Comparison of ENCODE assay signal across 8 cellular contexts in the genomic region with DNA sequence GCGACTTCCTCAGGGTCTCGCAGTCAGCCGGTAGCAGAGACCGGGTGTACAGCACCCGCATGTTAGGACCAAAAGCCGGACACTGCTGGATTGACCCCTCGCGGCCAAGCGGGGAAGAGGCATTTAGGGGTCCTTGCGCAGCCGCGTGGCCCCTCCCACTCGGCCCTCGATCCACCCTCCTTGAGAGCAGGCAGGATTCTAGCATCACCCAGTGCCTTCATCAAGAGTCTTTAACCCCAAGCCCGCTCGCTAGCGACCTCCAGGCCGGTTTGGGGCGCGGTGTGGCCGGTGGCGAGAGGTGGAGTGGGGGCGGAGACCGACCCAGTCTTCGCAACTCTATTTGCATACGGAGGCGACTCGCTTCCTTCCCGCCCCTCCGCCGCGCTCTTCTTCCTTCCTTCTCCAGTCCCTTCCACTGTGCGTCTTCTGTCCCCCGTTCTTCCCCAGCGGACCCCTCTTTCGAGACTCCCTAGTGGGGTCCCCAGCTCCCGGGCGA. TPM values are rescaled to one million over a fixed set of nuclear protein-coding genes. Genes with fewer than 3 reads are reported as not detected.
DNase-seq lines count a peak whose midpoint lies in the region; ATAC-seq and TF ChIP-seq lines count a peak whose summit lies in the region.

ST6GAL1 (plus strand) TSS at position 384 of the 496 bp plus-strand sequence. CDS start 112,178 bp downstream, outside the sequence.

- H2BK5ac ChIP-seq in trophoblast cell (ENCODE audit: low read depth, low read length, poor library complexity): no peak within 1 kb of the TSS

- peak within 1 kb of the TSS; percentile 96 for H3K4me2 ChIP-seq in trophoblast cell (ENCODE audit: low read length)

- no peak within 1 kb of the TSS for H3K23ac ChIP-seq in trophoblast cell (ENCODE audit: low read length)

- peak within 1 kb of the TSS; percentile 13 for H2BK120ac ChIP-seq in trophoblast cell (ENCODE audit: insufficient read depth, low read length, poor library complexity)

- H3K4ac ChIP-seq in trophoblast cell (ENCODE audit: low read depth, low read length): no peak within 1 kb of the TSS

- H3K9me3 ChIP-seq in trophoblast cell (ENCODE audit: insufficient read depth, low read depth, low read length) (no peaks in the 10 kb centered on the region), upper lobe of left lung (no peaks in the 10 kb centered on the region)

- DNase-seq in BJ (ENCODE audit: low read depth) (no peak), SKM-1 (lab: John Stamatoyannopoulos, UW; ENCODE audit: unreplicated experiment) (peak; percentile 67), cardiac septum (ENCODE audit: low spot score) (peak; percentile 93), trophoblast cell (peak in 1 of 2 donors; percentile 52), upper lobe of left lung (peak; percentile 86 to 92)
- peak; percentile 80 for DNase-seq in activated naive CD8-positive, alpha-beta T cell treated with anti-CD3 and anti-CD28 coated beads, Interleukin-2, amount 10 ng/mL, durations not matched to agents 7 days and 5 days

- no peak within 1 kb of the TSS for H4K91ac ChIP-seq in trophoblast cell (ENCODE audit: low read depth, low read length)

- peak within 1 kb of the TSS; percentile 81 for H4K8ac ChIP-seq in trophoblast cell (ENCODE audit: low read depth, low read length)

- no peak within 1 kb of the TSS for H3K27ac ChIP-seq in trophoblast cell (ENCODE audit: low read depth, low read length)
- peak within 1 kb of the TSS; percentile 78 to 91 (median 86) for H3K27ac ChIP-seq in upper lobe of left lung

- CTCF ChIA-PET in BJ (lab: Yijun Ruan, JAX): no interaction called here

- H3K18ac ChIP-seq in trophoblast cell (ENCODE audit: low read length): peak within 1 kb of the TSS; percentile 72

- H3K27ac Mint-ChIP-seq in activated naive CD8-positive, alpha-beta T cell treated with anti-CD3 and anti-CD28 coated beads, Interleukin-2, amount 10 ng/mL, durations not matched to agents 7 days and 5 days: peak within 1 kb of the TSS; percentile 90

- peak within 1 kb of the TSS; percentile 64 for H3K9ac ChIP-seq in trophoblast cell (ENCODE audit: low read length)

- intact Hi-C loops in cardiac septum (cut with DNase I): loop anchor here (2.0 to 5.0 kb wide), 6 partner anchors 45 to 257 kb away; partner anchors contain the start of gene EIF4A2

- no CpG with 5 or more reads among the region's 38 CpGs for WGBS in trophoblast cell (ENCODE audit: extremely low coverage, insufficient coverage, insufficient read length)
- 1 to 3% methylated on average over 32 to 38 of the region's 38 CpGs for WGBS in upper lobe of left lung, 2 donors

- H3K4me1 ChIP-seq in trophoblast cell (ENCODE audit: control insufficient read depth in 1 of 2, insufficient read depth in 2 of 2, low read length in 2 of 2) (peaks cover 11% of the 10 kb centered on the region in 2 experiments), upper lobe of left lung (peaks cover 21 to 49% (median 28%) of the 10 kb centered on the region in 4 donors)

- ATAC-seq in GM19328 (IDR thresholded peaks at IDR 0.05; ENCODE audit: unreplicated experiment) (peak; percentile 59), HG03521 (IDR thresholded peaks at IDR 0.05; ENCODE audit: unreplicated experiment) (peak; percentile 57), upper lobe of left lung (ENCODE audit: low FRiP score in 2 of 2) (peak; percentile 69 to 89)
- peak; percentile 66 for ATAC-seq in activated naive CD8-positive, alpha-beta T cell treated with anti-CD3 and anti-CD28 coated beads, Interleukin-2, amount 10 ng/mL, durations not matched to agents 7 days and 5 days (ENCODE audit: low read depth)

- no peaks in the 10 kb centered on the region for H3K36me3 ChIP-seq in BJ (ENCODE audit: control insufficient read depth, insufficient read depth, low read length)
- no peaks in the 10 kb centered on the region for H3K36me3 ChIP-seq in trophoblast cell (ENCODE audit: control insufficient read depth in 1 of 2, insufficient read depth in 2 of 2, low read length in 2 of 2)
- peaks cover 0 to 9% (median 1%) of the 10 kb centered on the region in 4 donors for H3K36me3 ChIP-seq in upper lobe of left lung

- POLR2A ChIA-PET in BJ (lab: Charles Lee): no interaction called here
- POLR2A ChIA-PET in activated naive CD8-positive, alpha-beta T cell treated with anti-CD3 and anti-CD28 coated beads, Interleukin-2, amount 10 ng/mL, durations not matched to agents 7 days and 5 days (lab: Charles Lee): interaction anchor here (1.1 to 5.0 kb wide), 9 partner anchors 14 to 209 kb away, joined by 3 to 49 read pairs (median 11); partner anchors contain the start of genes EIF4A2 and RPL39L

- peak within 1 kb of the TSS; percentile 77 for H2AFZ ChIP-seq in trophoblast cell (ENCODE audit: insufficient read depth, low read length, poor library complexity)

- H3K27me3 ChIP-seq in BJ (ENCODE audit: control insufficient read depth, insufficient read depth, low read length) (peaks cover 1% of the 10 kb centered on the region), trophoblast cell (ENCODE audit: insufficient read depth, low read length) (peaks cover 17% of the 10 kb centered on the region), upper lobe of left lung (no peaks in the 10 kb centered on the region)

- H2BK12ac ChIP-seq in trophoblast cell (ENCODE audit: low read length): no peak within 1 kb of the TSS

- peak within 1 kb of the TSS; percentile 92 for H3K4me3 Mint-ChIP-seq in activated naive CD8-positive, alpha-beta T cell treated with anti-CD3 and anti-CD28 coated beads, Interleukin-2, amount 10 ng/mL, durations not matched to agents 7 days and 5 days

- H3K79me2 ChIP-seq in trophoblast cell (ENCODE audit: control insufficient read depth, insufficient read depth, low read length, poor library complexity): peaks cover 5% of the 10 kb centered on the region

- peak; percentile 62 for TF ChIP-seq CTCF in BJ (IDR thresholded peaks at IDR 0.05; ENCODE audit: insufficient read depth, low read depth, low read length)
- peak; percentile 31 to 78 (median 53) for TF ChIP-seq CTCF in upper lobe of left lung (IDR thresholded peaks at IDR 0.05)

- peak within 1 kb of the TSS; percentile 68 for H3K14ac ChIP-seq in trophoblast cell (ENCODE audit: low read length)

- TF ChIP-seq EP300 in upper lobe of left lung (IDR thresholded peaks at IDR 0.05): no peak

- peaks cover 7% of the 10 kb centered on the region for H3K79me1 ChIP-seq in trophoblast cell (ENCODE audit: low read length)

- no peaks in the 10 kb centered on the region for H3K27me3 Mint-ChIP-seq in activated naive CD8-positive, alpha-beta T cell treated with anti-CD3 and anti-CD28 coated beads, Interleukin-2, amount 10 ng/mL, durations not matched to agents 7 days and 5 days

- TF ChIP-seq POLR2A in upper lobe of left lung (IDR thresholded peaks at IDR 0.05): peak in 2 of 4 donors; percentile 29 to 59

- H3K4me3 ChIP-seq in BJ (ENCODE audit: low read depth, low read length) (peak within 1 kb of the TSS; percentile 64), trophoblast cell (ENCODE audit: low read depth, low read length) (peak within 1 kb of the TSS; percentile 86), upper lobe of left lung (peak within 1 kb of the TSS; percentile 78 to 100 (median 96))

- H3K9me3 Mint-ChIP-seq in activated naive CD8-positive, alpha-beta T cell treated with anti-CD3 and anti-CD28 coated beads, Interleukin-2, amount 10 ng/mL, durations not matched to agents 7 days and 5 days: peaks cover 2% of the 10 kb centered on the region

- peaks cover 18% of the 10 kb centered on the region for H3K36me3 Mint-ChIP-seq in activated naive CD8-positive, alpha-beta T cell treated with anti-CD3 and anti-CD28 coated beads, Interleukin-2, amount 10 ng/mL, durations not matched to agents 7 days and 5 days

- no peak within 1 kb of the TSS for H2AK5ac ChIP-seq in trophoblast cell (ENCODE audit: low read length)

- peak within 1 kb of the TSS; percentile 69 for H4K12ac ChIP-seq in trophoblast cell (ENCODE audit: low read depth, low read length)

- H3K4me1 Mint-ChIP-seq in activated naive CD8-positive, alpha-beta T cell treated with anti-CD3 and anti-CD28 coated beads, Interleukin-2, amount 10 ng/mL, durations not matched to agents 7 days and 5 days: peaks cover 22% of the 10 kb centered on the region

RNA-seq across cellular contexts. Expression of gene ST6GAL1, which starts in this region (rescaled TPM):
- 1.5 and 1.9 TPM in 2 replicates for polyA plus RNA-seq in BJ (2011; rRNA removed)
- polyA minus RNA-seq in BJ (2011; rRNA and poly(A)+ RNA removed): 1.3 and 1.7 TPM in 2 replicates
- total RNA-seq in activated naive CD8-positive, alpha-beta T cell treated with anti-CD3 and anti-CD28 coated beads, Interleukin-2, amount 10 ng/mL, durations not matched to agents 7 days and 5 days: 100 to 1,000 TPM; 142 to 150 TPM
- total RNA-seq in cardiac septum (61.8 TPM), upper lobe of left lung (100 to 1,000 TPM in 2 of 6 donors, 10 to 100 TPM in 4; 72.6 to 141 (median 93.3) TPM)
- 4.2 and 4.5 TPM in 2 replicates for polyA plus RNA-seq in trophoblast cell (2013)
